Comparison of ENCODE assay signal across 30 cellular contexts in genomic region chr4:113482325-113482724, GRCh38.
"Had no signal": no experiment of that assay in that cellular context is flagged by ENCODE, and none has a peak within 500 bp of the region (broad histone marks: within the 10 kb centered on the region; RNA-seq: fewer than 3 reads in every experiment).

No MANE protein-coding gene starts in this region.

- DNase-seq: dorsolateral prefrontal cortex; effector CD8-positive, alpha-beta T cell; endodermal cell; foreskin fibroblast; left cardiac atrium; left lung; lower lobe of right lung; natural killer cell; occipital lobe; ovary; posterior cingulate gyrus; retina; right lobe of liver; stimulated activated CD4-positive, alpha-beta T cell treated with anti-CD3 and anti-CD28 coated beads, Interleukin-12 subunit alpha, Interleukin-12 subunit beta, amount 100 ng/mL, for 4 hours; stimulated activated CD4-positive, alpha-beta T cell treated with anti-CD3 and anti-CD28 coated beads, Interleukin-1b, Interleukin-23, amount 100 ng/mL, for 48 hours; stimulated activated CD4-positive, alpha-beta T cell treated with anti-CD3 and anti-CD28 coated beads, Interleukin-4, amount 100 ng/mL, for 1 hour; stimulated activated CD8-positive, alpha-beta memory T cell treated with anti-CD3 and anti-CD28 coated beads, Interleukin-4, amount 100 ng/mL, for 48 hours; stimulated activated naive CD4-positive, alpha-beta T cell; stimulated activated naive CD8-positive, alpha-beta T cell treated with anti-CD3 and anti-CD28 coated beads, Interleukin-15, amount 100 ng/mL, for 72 hours; transverse colon; upper lobe of right lung; uterus had no signal

- H3K27ac ChIP-seq: epithelial cell of prostate, gastroesophageal sphincter, hepatocyte, left lung, lower lobe of right lung, ovary, right lobe of liver, suprapubic skin, transverse colon, upper lobe of right lung, uterus had no signal

- H3K27ac Mint-ChIP-seq: endodermal cell, natural killer cell had no signal

- H3K9me3 Mint-ChIP-seq: natural killer cell; stimulated activated naive CD8-positive, alpha-beta T cell treated with anti-CD3 and anti-CD28 coated beads, Interleukin-15, amount 100 ng/mL, for 72 hours had no signal

- H3K27me3 Mint-ChIP-seq: stimulated activated naive CD8-positive, alpha-beta T cell treated with anti-CD3 and anti-CD28 coated beads, Interleukin-15, amount 100 ng/mL, for 72 hours had no signal

- H3K4me1 ChIP-seq: left lung, lower lobe of right lung, suprapubic skin, transverse colon, upper lobe of right lung, uterus had no signal

- H3K9me3 ChIP-seq: ovary, right lobe of liver, suprapubic skin, upper lobe of right lung, uterus had no signal

- H3K27me3 ChIP-seq: dorsolateral prefrontal cortex, gastroesophageal sphincter, hepatocyte, left lung, ovary, right lobe of liver, suprapubic skin, transverse colon, upper lobe of right lung, uterus had no signal

- FAIRE-seq: colon, islet of Langerhans had no signal

- H3K4me3 ChIP-seq: gastroesophageal sphincter, hepatocyte, left lung, lower lobe of right lung, ovary, right lobe of liver, smooth muscle cell, suprapubic skin, transverse colon, upper lobe of right lung, uterus had no signal

- ATAC-seq: esophagus mucosa; gastroesophageal sphincter; left lung; lower lobe of right lung; natural killer cell; right lobe of liver; stimulated activated naive CD8-positive, alpha-beta T cell treated with anti-CD3 and anti-CD28 coated beads, Interleukin-15, amount 100 ng/mL, for 72 hours; upper lobe of right lung had no signal

- H3K36me3 ChIP-seq: lower lobe of right lung, ovary, right lobe of liver, transverse colon, upper lobe of right lung, uterus had no signal

- H3K36me3 Mint-ChIP-seq: natural killer cell had no signal

- H3K4me3 Mint-ChIP-seq: endodermal cell; natural killer cell; stimulated activated naive CD8-positive, alpha-beta T cell treated with anti-CD3 and anti-CD28 coated beads, Interleukin-15, amount 100 ng/mL, for 72 hours had no signal

- H3K4me1 Mint-ChIP-seq: endodermal cell had no signal
